8 cellular contexts compared by ENCODE assay signal in the genomic region with DNA sequence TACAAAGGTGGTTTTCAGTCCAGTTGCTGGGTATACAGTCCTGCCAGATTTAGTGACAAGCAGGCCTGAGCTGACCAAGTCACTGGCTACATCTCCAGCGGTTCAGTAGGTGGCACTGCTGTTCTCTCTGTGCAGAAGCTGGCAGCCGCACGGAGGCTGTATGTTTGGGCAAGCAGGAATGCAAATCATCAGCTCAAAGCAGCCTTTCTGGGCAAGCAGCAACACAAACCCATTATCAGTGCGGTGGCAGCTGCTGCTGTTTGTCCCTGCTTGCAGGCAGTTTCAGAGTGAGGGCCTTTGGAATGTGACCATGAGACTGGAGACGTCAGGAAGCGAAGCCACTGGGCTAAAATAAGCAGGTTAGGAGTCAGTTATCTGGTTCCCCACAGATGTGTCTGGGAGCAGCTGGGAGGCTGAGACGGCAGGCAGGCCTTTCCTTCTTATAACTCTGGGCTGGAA.
DNase-seq lines count a peak whose midpoint lies in the region; ATAC-seq and TF ChIP-seq lines count a peak whose summit lies in the region.

No MANE protein-coding gene starts in this region.

- no peaks in the 10 kb centered on the region for H3K79me2 ChIP-seq in hepatocyte

- H3K4me2 ChIP-seq in hepatocyte = peak overlapping the region; percentile 62

- TF ChIP-seq CTCF in ascending aorta (IDR thresholded peaks at IDR 0.05) (peak; percentile 75 to 97 (median 90)), hepatocyte (IDR thresholded peaks at IDR 0.05; ENCODE audit: poor library complexity) (peak; percentile 94), sigmoid colon (IDR thresholded peaks at IDR 0.05) (peak; percentile 56 to 72 (median 66))

- H3K9me3 Mint-ChIP-seq in T-helper 2 cell treated with Interferon-gamma antibody and Interleukin-4, amounts not matched to agents 5 μg/mL and 100 μg/mL, for 36 hours = no peaks in the 10 kb centered on the region

- no peaks in the 10 kb centered on the region for H3K9me2 ChIP-seq in hepatocyte (replicated peaks; ENCODE audit: insufficient read depth)

- peak overlapping the region; percentile 58 to 78 for H3K27ac ChIP-seq in ascending aorta
- H3K27ac ChIP-seq in hepatocyte = peak overlapping the region; percentile 62
- peak overlapping the region in 3 of 4 donors; percentile 25 to 53 (median 40) for H3K27ac ChIP-seq in sigmoid colon

- no peaks in the 10 kb centered on the region for H3K27me3 Mint-ChIP-seq in T-helper 2 cell treated with Interferon-gamma antibody and Interleukin-4, amounts not matched to agents 5 μg/mL and 100 μg/mL, for 36 hours (ENCODE audit: low read depth)

- peak; percentile 68 for DNase-seq in activated gamma-delta T cell treated with Interleukin-2 at 50 U/mL for 16 hours
- no peak for DNase-seq in activated gamma-delta T cell (lab: John Stamatoyannopoulos, UW)
- DNase-seq in NCI-H1694 treated with DMSO at 0.1 percent for 48 hours (lab: John Stamatoyannopoulos, UW) = peak; percentile 89
- DNase-seq in T-helper 2 cell treated with Interferon-gamma antibody and Interleukin-4, amounts not matched to agents 5 μg/mL and 100 μg/mL, for 36 hours (ENCODE audit: low spot score) = peak; percentile 60
- peak; percentile 50 to 94 for DNase-seq in ascending aorta (ENCODE audit: low spot score in 2 of 2)
- peak; percentile 90 for DNase-seq in hepatocyte (ENCODE audit: low spot score)
- peak; percentile 89 for DNase-seq in sigmoid colon

- H3K36me3 Mint-ChIP-seq in T-helper 2 cell treated with Interferon-gamma antibody and Interleukin-4, amounts not matched to agents 5 μg/mL and 100 μg/mL, for 36 hours (ENCODE audit: low read depth) = no peaks in the 10 kb centered on the region

- H3K4me1 ChIP-seq in ascending aorta (peaks cover 0 to 7% of the 10 kb centered on the region in 2 donors), hepatocyte (ENCODE audit: insufficient read depth) (peaks cover 4% of the 10 kb centered on the region), sigmoid colon (peaks cover 0 to 6% (median 2%) of the 10 kb centered on the region in 4 donors)

- H3K4me3 Mint-ChIP-seq in T-helper 2 cell treated with Interferon-gamma antibody and Interleukin-4, amounts not matched to agents 5 μg/mL and 100 μg/mL, for 36 hours = peak overlapping the region; percentile 16

- no peaks in the 10 kb centered on the region for H3K36me3 ChIP-seq in ascending aorta
- H3K36me3 ChIP-seq in hepatocyte (replicated peaks; ENCODE audit: insufficient read depth, low read depth) = no peaks in the 10 kb centered on the region
- H3K36me3 ChIP-seq in sigmoid colon = no peaks in the 10 kb centered on the region

- no peaks in the 10 kb centered on the region for H4K20me1 ChIP-seq in hepatocyte (ENCODE audit: insufficient read depth, poor library complexity, severe bottlenecking)

- peak overlapping the region in 1 of 2 donors; percentile 30 for H3K4me3 ChIP-seq in ascending aorta
- no peak overlapping the region for H3K4me3 ChIP-seq in hepatocyte
- H3K4me3 ChIP-seq in sigmoid colon = no peak overlapping the region

- peak overlapping the region; percentile 66 for H3K27ac Mint-ChIP-seq in T-helper 2 cell treated with Interferon-gamma antibody and Interleukin-4, amounts not matched to agents 5 μg/mL and 100 μg/mL, for 36 hours

- H3K9me3 ChIP-seq in ascending aorta (no peaks in the 10 kb centered on the region), hepatocyte (ENCODE audit: low read depth) (no peaks in the 10 kb centered on the region), sigmoid colon (no peaks in the 10 kb centered on the region)

- peak overlapping the region; percentile 33 for H2AFZ ChIP-seq in hepatocyte

- peak; percentile 100 for ATAC-seq in HG02973 (IDR thresholded peaks at IDR 0.05; ENCODE audit: unreplicated experiment)

- intact Hi-C loops in ascending aorta (cut with DNase I) = loop anchor here (1.0 kb wide), 1 partner anchor 145 kb away; no protein-coding TSS in a partner anchor
- intact Hi-C loops in sigmoid colon (cut with DNase I) = loop anchor here (1.0 kb wide), 1 partner anchor 145 kb away; no protein-coding TSS in a partner anchor

- TF ChIP-seq POLR2A in sigmoid colon (IDR thresholded peaks at IDR 0.05) = no peak

- no peak for TF ChIP-seq EP300 in sigmoid colon (IDR thresholded peaks at IDR 0.05)

- H3K27me3 ChIP-seq in ascending aorta (no peaks in the 10 kb centered on the region), hepatocyte (no peaks in the 10 kb centered on the region), sigmoid colon (no peaks in the 10 kb centered on the region)

- H3K4me1 Mint-ChIP-seq in T-helper 2 cell treated with Interferon-gamma antibody and Interleukin-4, amounts not matched to agents 5 μg/mL and 100 μg/mL, for 36 hours (ENCODE audit: low read depth) = peaks cover 6% of the 10 kb centered on the region

- WGBS in hepatocyte (ENCODE audit: low lambda C conversion rate, missing lambda C conversion rate) = 4% methylated on average over 7 of the region's 7 CpGs
- WGBS in sigmoid colon, 2 donors = 11 to 15% methylated on average over 7 of the region's 7 CpGs
